9 cellular contexts compared by ENCODE assay signal in genomic region chr1:161390559-161390858, GRCh38. TPM values are rescaled to one million over a fixed set of nuclear protein-coding genes. Genes with fewer than 3 reads are reported as not detected.
DNase-seq lines count a peak whose midpoint lies in the region; ATAC-seq and TF ChIP-seq lines count a peak whose summit lies in the region.
"Had no signal": no experiment of that assay in that cellular context is flagged by ENCODE, and none has a peak within 500 bp of the region (broad histone marks: within the 10 kb centered on the region; RNA-seq: fewer than 3 reads in every experiment).

No MANE protein-coding gene starts in this region.

- peak overlapping the region; percentile 48 for H3K27ac ChIP-seq in KOPT-K1 (ENCODE audit: low read depth, low read length, poor library complexity, severe bottlenecking)

- TF ChIP-seq CTCF in GM12875 (IDR thresholded peaks at IDR 0.05; ENCODE audit: borderline replicate concordance, insufficient read depth, low read depth, low read length) (no peak), choroid plexus epithelial cell (conservative IDR thresholded peaks at IDR 0.05; ENCODE audit: low read depth, low read length) (no peak)

- H3K4me3 Mint-ChIP-seq in natural killer cell treated with Interleukin-12 subunit alpha and Interleukin-12 subunit beta and Interleukin-15 and Interleukin-18, amount 100 ng/mL, for 72 hours = peak overlapping the region; percentile 88

- no peak for DNase-seq in choroid plexus epithelial cell (ENCODE audit: low read depth)
- DNase-seq in natural killer cell treated with Interleukin-12 subunit alpha and Interleukin-12 subunit beta and Interleukin-15 and Interleukin-18, amount 100 ng/mL, for 72 hours (ENCODE audit: low spot score) = no peak
- no peak for DNase-seq in COLO668 (lab: John Stamatoyannopoulos, UW; ENCODE audit: unreplicated experiment)
- DNase-seq in C1 segment of cervical spinal cord (lab: John Stamatoyannopoulos, UW) = no peak

- ATAC-seq in natural killer cell treated with Interleukin-12 subunit alpha and Interleukin-12 subunit beta and Interleukin-15 and Interleukin-18, amount 100 ng/mL, for 72 hours = no peak
- ATAC-seq in HG02678 (IDR thresholded peaks at IDR 0.05; ENCODE audit: unreplicated experiment) (no peak), GM21786 (IDR thresholded peaks at IDR 0.05; ENCODE audit: unreplicated experiment) (no peak)

- no peaks in the 10 kb centered on the region for H3K36me3 ChIP-seq in KOPT-K1 (ENCODE audit: insufficient read depth, low read length)

- no peaks in the 10 kb centered on the region for H3K27me3 Mint-ChIP-seq in natural killer cell treated with Interleukin-12 subunit alpha and Interleukin-12 subunit beta and Interleukin-15 and Interleukin-18, amount 100 ng/mL, for 72 hours

- H3K4me3 ChIP-seq in GM12875 (ENCODE audit: low read depth, low read length) (peak overlapping the region; percentile 54), choroid plexus epithelial cell (ENCODE audit: low read depth, low read length) (peak overlapping the region; percentile 81)

- peak overlapping the region; percentile 80 to 93 for H3K27ac Mint-ChIP-seq in natural killer cell treated with Interleukin-12 subunit alpha and Interleukin-12 subunit beta and Interleukin-15 and Interleukin-18, amount 100 ng/mL, for 72 hours

- peaks cover 26 to 36% of the 10 kb centered on the region in 2 donors for H3K4me1 Mint-ChIP-seq in natural killer cell treated with Interleukin-12 subunit alpha and Interleukin-12 subunit beta and Interleukin-15 and Interleukin-18, amount 100 ng/mL, for 72 hours (ENCODE audit: low read depth in 2 of 2)

- no peaks in the 10 kb centered on the region for H3K9me3 ChIP-seq in KOPT-K1 (ENCODE audit: insufficient read depth, low read length, poor library complexity, severe bottlenecking)

- no peaks in the 10 kb centered on the region for H3K9me3 Mint-ChIP-seq in natural killer cell treated with Interleukin-12 subunit alpha and Interleukin-12 subunit beta and Interleukin-15 and Interleukin-18, amount 100 ng/mL, for 72 hours

- no peaks in the 10 kb centered on the region for H3K36me3 Mint-ChIP-seq in natural killer cell treated with Interleukin-12 subunit alpha and Interleukin-12 subunit beta and Interleukin-15 and Interleukin-18, amount 100 ng/mL, for 72 hours

RNA-seq across cellular contexts. Expression of gene CFAP126, which starts 22.8 kb away (rescaled TPM):
- total RNA-seq in natural killer cell treated with Interleukin-12 subunit alpha and Interleukin-12 subunit beta and Interleukin-15 and Interleukin-18, amount 100 ng/mL, for 72 hours = not detected
- total RNA-seq: T-helper 2 cell treated with Interferon-gamma antibody and Interleukin-4, amounts not matched to agents 100 ng/mL and 5 ng/mL, for 36 hours had no signal
